In the genomic region with DNA sequence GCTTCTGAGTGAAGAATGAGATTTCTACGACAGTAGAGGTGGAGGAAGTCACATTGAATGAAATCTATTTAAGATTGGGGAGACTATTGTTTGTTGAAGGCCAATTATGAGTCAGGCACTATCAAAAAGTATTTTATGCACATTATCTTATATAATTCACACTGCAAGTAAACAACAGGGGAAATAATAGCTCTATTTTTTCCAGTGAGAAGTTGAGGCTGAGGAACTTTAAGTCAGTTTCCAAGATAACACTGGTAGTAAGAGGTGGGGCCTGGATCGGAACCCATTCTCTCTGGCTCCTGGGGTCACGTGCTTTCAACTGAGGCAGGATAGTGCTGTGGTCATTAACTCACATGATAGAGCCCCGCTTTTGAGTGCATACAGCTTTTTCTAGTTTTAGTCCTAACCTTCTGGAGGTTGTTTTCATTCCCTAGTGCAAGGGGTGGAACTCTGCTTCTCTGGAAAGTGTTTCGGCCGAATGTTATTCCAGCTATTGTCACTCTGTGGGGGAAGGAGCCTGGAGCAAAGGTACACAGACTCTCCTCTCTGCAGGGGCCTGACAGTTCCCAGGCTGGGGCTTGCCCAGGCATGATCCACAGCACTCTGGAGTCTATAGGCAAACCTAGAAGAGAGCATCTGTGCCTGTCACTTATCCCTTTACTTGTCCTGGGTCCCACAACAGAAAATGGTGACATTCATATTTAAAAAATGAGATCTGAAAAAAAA, we compare ENCODE assay signal across 10 cellular contexts.
DNase-seq lines count a peak whose midpoint lies in the region; TF ChIP-seq lines count a peak whose summit lies in the region.
"Had no signal": no experiment of that assay in that cellular context is flagged by ENCODE, and none has a peak within 500 bp of the region (broad histone marks: within the 10 kb centered on the region; RNA-seq: fewer than 3 reads in every experiment).

No MANE protein-coding gene starts in this region.

- H3K9ac ChIP-seq in HUES48 (ENCODE audit: low read depth, low read length) = peak overlapping the region; percentile 27

- no peak for TF ChIP-seq EP300 in ovary (IDR thresholded peaks at IDR 0.05)

- H3K4me1 ChIP-seq in HUES48 (ENCODE audit: control insufficient read depth, insufficient read depth, low read length) (peaks cover 18% of the 10 kb centered on the region), ovary (ENCODE audit: insufficient read depth) (no peaks in the 10 kb centered on the region)

- 48 to 54% (median 50%) methylated on average over 6 of the region's 6 CpGs for WGBS in ovary, 3 donors

- TF ChIP-seq POLR2A in ovary (IDR thresholded peaks at IDR 0.05) = no peak

- H3K36me3 ChIP-seq in HUES48 (ENCODE audit: control insufficient read depth, insufficient read depth, low read length) = no peaks in the 10 kb centered on the region
- no peaks in the 10 kb centered on the region for H3K36me3 ChIP-seq in ovary

- TF ChIP-seq CTCF in foreskin fibroblast (IDR thresholded peaks at IDR 0.05; ENCODE audit: low read depth, low read length) (no peak), ovary (IDR thresholded peaks at IDR 0.05) (no peak)

- H3K4me3 ChIP-seq in HUES48 (ENCODE audit: low read depth, low read length) (no peak overlapping the region), foreskin fibroblast (ENCODE audit: low read depth in 1 of 2, low read length in 2 of 2) (no peak overlapping the region), skeletal muscle cell (ENCODE audit: low read depth, low read length) (no peak overlapping the region), ovary (no peak overlapping the region)
- H3K4me3 ChIP-seq: GM12878 had no signal

- DNase-seq in SHP77 treated with DMSO at 0.1 percent for 48 hours (lab: John Stamatoyannopoulos, UW) = peak; percentile 27
- DNase-seq in foreskin fibroblast = peak; percentile 29 to 59
- DNase-seq in skeletal muscle cell (ENCODE audit: low read depth) = peak; percentile 60
- DNase-seq in cerebellar nuclear complex (lab: John Stamatoyannopoulos, UW) = no peak
- no peak for DNase-seq in ovary
- no peak for DNase-seq in NCI-H1092 (lab: John Stamatoyannopoulos, UW)
- DNase-seq: effector memory CD8-positive, alpha-beta T cell; HCEC 1CT had no signal

- peak overlapping the region; percentile 83 for H3K27ac ChIP-seq in HUES48 (ENCODE audit: low read depth, low read length)
- no peak overlapping the region for H3K27ac ChIP-seq in ovary

- H3K9me3 ChIP-seq in HUES48 (ENCODE audit: control insufficient read depth, insufficient read depth, low read length) = no peaks in the 10 kb centered on the region
- no peaks in the 10 kb centered on the region for H3K9me3 ChIP-seq in ovary

- H3K27me3 ChIP-seq in HUES48 (ENCODE audit: control insufficient read depth, insufficient read depth, low read length) = no peaks in the 10 kb centered on the region
- no peaks in the 10 kb centered on the region for H3K27me3 ChIP-seq in ovary

- intact Hi-C loops in ovary (cut with DNase I) = no loop called here

Comparison
In these comparisons a context has a peak if more than half of its experiments do, and no peak if none do; other contexts are left out.
1. DNase-seq: peak in SHP77 treated with DMSO at 0.1 percent for 48 hours (single experiment), foreskin fibroblast (2 of 2) and skeletal muscle cell (single experiment); none in cerebellar nuclear complex (0 of 2), ovary (0 of 5) and NCI-H1092 (single experiment).